Comparison of ENCODE assay signal across 8 cellular contexts in the genomic region with DNA sequence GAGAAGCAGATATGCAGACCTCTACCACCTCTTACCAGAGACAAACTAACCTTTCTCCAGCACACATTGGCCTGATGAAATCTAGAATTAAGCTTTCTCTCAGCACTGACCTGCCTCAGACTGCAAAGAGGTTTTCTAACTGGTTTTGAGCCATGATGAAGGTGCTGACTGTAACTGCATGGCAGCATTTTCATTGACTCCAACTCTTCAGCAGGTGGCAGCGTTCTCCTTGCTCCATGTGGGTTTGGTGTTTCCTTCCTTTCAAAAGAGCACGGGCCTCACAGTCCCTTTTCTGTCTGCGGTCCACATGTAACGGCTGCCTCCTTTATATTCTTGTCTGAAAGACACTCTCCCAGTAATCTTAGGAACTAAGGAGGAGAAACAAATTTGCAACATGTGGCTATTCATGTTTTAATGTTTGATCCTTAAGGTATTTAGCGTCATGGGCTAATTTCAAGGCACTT. TPM values are rescaled to one million over a fixed set of nuclear protein-coding genes. Genes with fewer than 3 reads are reported as not detected.
A peak's percentile ranks its signal among the peaks of the same experiment; 100 is the strongest.
DNase-seq lines count a peak whose midpoint lies in the region; ATAC-seq and TF ChIP-seq lines count a peak whose summit lies in the region.

No MANE protein-coding gene starts in this region.

- H3K9ac ChIP-seq in DND-41 (ENCODE audit: low read depth, low read length) = peak overlapping the region; percentile 33

- no peaks in the 10 kb centered on the region for H3K27me3 ChIP-seq in DND-41 (ENCODE audit: insufficient read depth, low read length, poor library complexity)

- no peaks in the 10 kb centered on the region for H3K9me3 Mint-ChIP-seq in activated naive CD4-positive, alpha-beta T cell treated with anti-CD3 and anti-CD28 coated beads, Interleukin-2, amount 10 ng/mL, durations not matched to agents 7 days and 5 days

- no peaks in the 10 kb centered on the region for H3K9me3 ChIP-seq in DND-41 (ENCODE audit: insufficient read depth, low read length, severe bottlenecking)

- H4K20me1 ChIP-seq in DND-41 (ENCODE audit: insufficient read depth, low read length) = no peaks in the 10 kb centered on the region

- peak overlapping the region; percentile 43 for H3K4me2 ChIP-seq in DND-41 (ENCODE audit: insufficient read depth, low read length)

- TF ChIP-seq CTCF in DND-41 (IDR thresholded peaks at IDR 0.05; ENCODE audit: borderline replicate concordance, extremely low read depth, low read length, poor library complexity, severe bottlenecking) = peak; percentile 96

- H3K27ac Mint-ChIP-seq in activated naive CD4-positive, alpha-beta T cell treated with anti-CD3 and anti-CD28 coated beads, Interleukin-2, amount 10 ng/mL, durations not matched to agents 7 days and 5 days = no peak overlapping the region

- intact Hi-C loops in Right ventricle myocardium superior (cut with DNase I) = no loop called here

- no peaks in the 10 kb centered on the region for H3K79me2 ChIP-seq in DND-41 (ENCODE audit: insufficient read depth, low read length)

- no peaks in the 10 kb centered on the region for H3K27me3 Mint-ChIP-seq in activated naive CD4-positive, alpha-beta T cell treated with anti-CD3 and anti-CD28 coated beads, Interleukin-2, amount 10 ng/mL, durations not matched to agents 7 days and 5 days

- no peaks in the 10 kb centered on the region for H3K36me3 ChIP-seq in DND-41 (ENCODE audit: insufficient read depth, low read length)

- peak overlapping the region; percentile 80 for H3K27ac ChIP-seq in DND-41 (ENCODE audit: low read length)

- CTCF ChIA-PET in activated naive CD4-positive, alpha-beta T cell treated with anti-CD3 and anti-CD28 coated beads, Interleukin-2, amount 10 ng/mL, durations not matched to agents 7 days and 5 days (lab: Charles Lee) = interaction anchor here (0.7 to 3.8 kb wide), 14 partner anchors 8 to 971 kb away, joined by 3 to 31 read pairs (median 4); partner anchors contain the start of gene ATAD1

- peaks cover 40% of the 10 kb centered on the region for H3K4me1 ChIP-seq in DND-41 (ENCODE audit: insufficient read depth, low read length)

- no peak overlapping the region for H3K4me3 ChIP-seq in DND-41 (ENCODE audit: low read depth in 1 of 2, low read length in 2 of 2)

- H3K4me1 Mint-ChIP-seq in activated naive CD4-positive, alpha-beta T cell treated with anti-CD3 and anti-CD28 coated beads, Interleukin-2, amount 10 ng/mL, durations not matched to agents 7 days and 5 days = peaks cover 15% of the 10 kb centered on the region

- H2AFZ ChIP-seq in DND-41 (ENCODE audit: low read depth, low read length) = peak overlapping the region; percentile 86

- ATAC-seq in DND-41 (ENCODE audit: insufficient read depth, low read depth) (peak; percentile 98), Right ventricle myocardium superior (ENCODE audit: poor library complexity) (peak; percentile 98)

- H3K36me3 Mint-ChIP-seq in activated naive CD4-positive, alpha-beta T cell treated with anti-CD3 and anti-CD28 coated beads, Interleukin-2, amount 10 ng/mL, durations not matched to agents 7 days and 5 days = no peaks in the 10 kb centered on the region

- no peak overlapping the region for H3K4me3 Mint-ChIP-seq in activated naive CD4-positive, alpha-beta T cell treated with anti-CD3 and anti-CD28 coated beads, Interleukin-2, amount 10 ng/mL, durations not matched to agents 7 days and 5 days

- DNase-seq in DND-41 = peak; percentile 86
- peak; percentile 43 for DNase-seq in HPDE6-E6E7 (ENCODE audit: extremely low spot score)
- DNase-seq in RKO (ENCODE audit: low spot score) = peak; percentile 73
- DNase-seq in activated naive CD4-positive, alpha-beta T cell treated with anti-CD3 and anti-CD28 coated beads, Interleukin-2, amount 10 ng/mL, durations not matched to agents 7 days and 5 days = peak; percentile 70
- peak; percentile 50 for DNase-seq in Right ventricle myocardium superior
- peak; percentile 63 for DNase-seq in renal cortical epithelial cell (ENCODE audit: low read depth)
- no peak for DNase-seq in NCI-H2029 treated with DMSO at 0.1 percent for 48 hours (lab: John Stamatoyannopoulos, UW)
- no peak for DNase-seq in foreskin melanocyte

RNA-seq across cellular contexts. Expression of gene KLLN, which starts 12.6 kb away (rescaled TPM):
- total RNA-seq in Right ventricle myocardium superior (0.30 TPM), renal cortical epithelial cell (1.1 TPM in 1 of 2 replicates, not detected in the other)

RNA-seq across cellular contexts. Expression of gene PTEN, which starts 12.7 kb away (rescaled TPM):
- total RNA-seq in Right ventricle myocardium superior (54.3 TPM), renal cortical epithelial cell (55.7 and 116 TPM in 2 replicates)

RNA-seq across cellular contexts. Expression of gene ATAD1, which starts 32.7 kb away (rescaled TPM):
- 96.7 TPM for total RNA-seq in Right ventricle myocardium superior
- total RNA-seq in renal cortical epithelial cell = 90.3 and 99.5 TPM in 2 replicates

Comparison
In these comparisons a context has a peak if more than half of its experiments do, and no peak if none do; other contexts are left out.
1. DNase-seq: peak in DND-41 (single experiment), HPDE6-E6E7 (single experiment), RKO (single experiment), activated naive CD4-positive, alpha-beta T cell treated with anti-CD3 and anti-CD28 coated beads, Interleukin-2, amount 10 ng/mL, durations not matched to agents 7 days and 5 days (single experiment), Right ventricle myocardium superior (single experiment) and renal cortical epithelial cell (single experiment); none in NCI-H2029 treated with DMSO at 0.1 percent for 48 hours (single experiment) and foreskin melanocyte (single experiment).